9 cellular contexts compared by ENCODE assay signal in the genomic region with DNA sequence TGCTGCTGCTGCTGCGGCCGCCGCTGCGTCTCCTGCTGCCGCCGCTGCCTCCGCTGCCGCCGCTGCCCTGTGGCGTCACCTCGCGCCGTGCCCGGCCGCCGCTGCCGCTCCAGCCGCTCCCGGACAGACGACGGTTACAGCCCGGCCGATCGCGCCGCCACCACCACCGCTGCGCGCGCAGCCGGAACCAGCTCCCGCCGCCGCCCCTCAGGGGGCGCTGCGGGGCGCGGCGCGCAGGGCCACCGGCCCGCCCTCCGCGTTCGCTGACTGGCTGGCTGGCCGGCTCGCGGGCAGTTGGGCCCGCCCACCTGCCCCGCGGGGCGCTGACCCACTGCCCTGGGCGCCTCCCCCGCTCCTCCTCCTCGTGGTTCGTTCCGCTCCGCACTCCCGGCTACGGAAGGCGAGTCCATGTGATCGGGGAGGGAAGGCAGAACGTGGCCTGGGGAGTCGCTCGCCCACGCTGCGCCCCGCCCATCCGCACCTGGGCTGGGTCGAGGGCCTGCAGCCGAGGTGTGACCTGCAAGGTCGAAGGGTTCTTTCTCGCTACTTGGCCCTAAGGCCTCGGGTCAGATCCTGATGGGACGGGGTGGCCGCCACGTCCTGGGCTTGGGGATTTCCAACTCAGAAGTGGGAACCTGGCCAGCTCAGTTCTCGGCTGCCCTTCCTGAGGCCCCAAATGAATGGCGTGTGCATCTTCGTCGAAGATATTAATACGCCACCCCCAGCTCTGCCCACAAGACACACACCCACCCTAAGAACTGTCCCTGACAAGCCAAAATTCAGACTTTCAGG. TPM values are rescaled to one million over a fixed set of nuclear protein-coding genes. Genes with fewer than 3 reads are reported as not detected.
DNase-seq lines count a peak whose midpoint lies in the region; ATAC-seq, FAIRE-seq and TF ChIP-seq lines count a peak whose summit lies in the region.
"Had no signal": no experiment of that assay in that cellular context is flagged by ENCODE, and none has a peak within 500 bp of the region (broad histone marks: within the 10 kb centered on the region; RNA-seq: fewer than 3 reads in every experiment).

PTP4A2 (minus strand) TSS at position 185 of the 792 bp plus-strand sequence. CDS start 19,303 bp downstream, outside the sequence.

- peaks cover 5 to 13% of the 10 kb centered on the region in 2 donors for H3K4me1 ChIP-seq in small intestine (ENCODE audit: control insufficient read depth in 2 of 2, insufficient read depth in 1 of 2, low read depth in 1 of 2, low read length in 1 of 2)

- peak within 1 kb of the TSS; percentile 76 for H3K4me3 ChIP-seq in WERI-Rb-1 (ENCODE audit: low read depth, low read length)
- peak within 1 kb of the TSS; percentile 98 for H3K4me3 ChIP-seq in bronchial epithelial cell (ENCODE audit: low read depth, low read length)
- H3K4me3 ChIP-seq in small intestine (ENCODE audit: low read depth in 1 of 2, low read length in 2 of 2), result peak within 1 kb of the TSS; percentile 84 to 94

- peak; percentile 98 for DNase-seq in AG08395 (ENCODE audit: low spot score)
- DNase-seq in NCI-H2171 (lab: John Stamatoyannopoulos, UW), result peak; percentile 86
- DNase-seq in WERI-Rb-1, result peak; percentile 95
- DNase-seq in bronchial epithelial cell (ENCODE audit: low read depth), result peak; percentile 81
- peak; percentile 99 for DNase-seq in iPS-NIHi11 (ENCODE audit: low spot score)
- DNase-seq in small intestine, result peak; percentile 96

- TF ChIP-seq CTCF in WERI-Rb-1 (IDR thresholded peaks at IDR 0.05; ENCODE audit: low read depth, low read length), result peak; percentile 62
- peak; percentile 42 for TF ChIP-seq CTCF in bronchial epithelial cell (IDR thresholded peaks at IDR 0.05; ENCODE audit: insufficient read depth, low read length, severe bottlenecking)

- ATAC-seq in GM18867 (IDR thresholded peaks at IDR 0.05; ENCODE audit: unreplicated experiment) (peak; percentile 75), HG03097 (IDR thresholded peaks at IDR 0.05; ENCODE audit: low FRiP score, unreplicated experiment) (peak; percentile 78)

- FAIRE-seq in bronchial epithelial cell (lab: Jason Lieb, UNC) (no peak), small intestine (lab: Jason Lieb, UNC) (no peak)
- FAIRE-seq: TTC549 had no signal

- H3K27me3 ChIP-seq in WERI-Rb-1 (ENCODE audit: insufficient read depth, low read depth, severe bottlenecking) (no peaks in the 10 kb centered on the region), bronchial epithelial cell (ENCODE audit: control insufficient read depth, insufficient read depth, low read length) (no peaks in the 10 kb centered on the region), small intestine (ENCODE audit: control insufficient read depth in 2 of 2, insufficient read depth in 2 of 2, low read length in 2 of 2) (no peaks in the 10 kb centered on the region)

- H3K9me3 ChIP-seq in WERI-Rb-1 (ENCODE audit: severe bottlenecking) (peaks cover 3% of the 10 kb centered on the region), small intestine (ENCODE audit: control insufficient read depth, low read depth) (no peaks in the 10 kb centered on the region)

- peak within 1 kb of the TSS; percentile 92 for H3K27ac ChIP-seq in WERI-Rb-1
- peak within 1 kb of the TSS; percentile 98 for H3K27ac ChIP-seq in small intestine (ENCODE audit: low read depth in 1 of 2, low read length in 1 of 2)

- WGBS in small intestine, 3 donors, result 1% methylated on average over 31 to 82 of the region's 82 CpGs

- H3K36me3 ChIP-seq in WERI-Rb-1 (no peaks in the 10 kb centered on the region), bronchial epithelial cell (ENCODE audit: control insufficient read depth, insufficient read depth, low read length) (no peaks in the 10 kb centered on the region), small intestine (ENCODE audit: control insufficient read depth in 2 of 2, insufficient read depth in 2 of 2, low read length in 2 of 2) (no peaks in the 10 kb centered on the region)

RNA-seq across cellular contexts. Expression of gene PTP4A2, which starts in this region (rescaled TPM):
- 221 and 276 TPM in 2 replicates for total RNA-seq in bronchial epithelial cell
- 100 to 1,000 TPM; 115 to 129 (median 120) TPM for polyA plus RNA-seq in small intestine

Comparison
In these comparisons a context has a peak if more than half of its experiments do, and no peak if none do; other contexts are left out.
1. Peak in every context shown above with its lines: DNase-seq, ATAC-seq, H3K4me3 ChIP-seq and H3K27ac ChIP-seq.